Comparison of ENCODE assay signal across 34 cellular contexts in the genomic region with DNA sequence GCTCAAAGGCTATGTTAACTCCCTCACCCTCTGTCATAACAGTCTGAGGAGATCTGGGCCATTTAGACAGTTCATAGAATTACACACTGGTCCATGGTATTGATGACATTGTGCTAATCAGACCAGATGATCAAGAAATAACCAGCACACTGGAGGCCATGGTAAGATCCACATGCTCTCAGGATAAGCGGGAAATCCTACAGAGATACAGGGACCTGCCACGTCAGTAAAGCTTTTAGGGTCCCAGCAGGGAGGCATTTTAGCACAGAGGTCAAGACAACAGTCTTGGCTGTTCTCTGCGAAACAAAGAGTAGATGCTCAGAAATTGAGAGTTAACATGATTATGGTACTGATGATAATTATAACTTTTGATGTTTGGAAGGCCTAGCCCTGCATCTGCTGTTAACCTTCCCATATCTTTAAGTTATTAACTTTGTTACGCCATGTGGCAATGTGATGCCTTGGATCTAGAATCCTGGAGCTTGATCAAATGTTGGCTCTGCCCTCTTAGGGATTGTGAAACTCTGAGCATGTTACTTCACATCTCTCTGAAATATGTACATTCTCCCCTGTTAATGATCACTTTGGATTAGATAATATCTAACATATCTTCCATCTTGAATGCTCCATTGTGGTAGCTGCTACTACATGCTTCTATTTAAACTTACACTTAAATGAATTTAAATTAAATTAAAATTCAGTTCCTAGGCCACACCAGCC.
"Had no signal": no experiment of that assay in that cellular context is flagged by ENCODE, and none has a peak within 500 bp of the region (broad histone marks: within the 10 kb centered on the region; RNA-seq: fewer than 3 reads in every experiment).

No MANE protein-coding gene starts in this region.

- H3K27me3 ChIP-seq: breast epithelium, esophagus squamous epithelium, gastroesophageal sphincter, neural progenitor cell, right lobe of liver, vagina had no signal

- H3K27ac ChIP-seq: breast epithelium, epithelial cell of prostate, esophagus squamous epithelium, gastroesophageal sphincter, neural progenitor cell, right lobe of liver, vagina had no signal

- ATAC-seq: gastroesophageal sphincter; left cardiac atrium; naive thymus-derived CD8-positive, alpha-beta T cell; stimulated activated memory B cell treated with anti-CD40 and anti-IgM and Interleukin-4, amounts not matched to agents 10 μg/mL and 1 μg/mL and 100 μg/mL, for 72 hours; stimulated activated naive CD8-positive, alpha-beta T cell treated with anti-CD3 and anti-CD28 coated beads, Interleukin-15, amount 100 ng/mL, for 72 hours had no signal

- DNase-seq: activated CD4-positive, alpha-beta memory T cell treated with anti-CD3 and anti-CD28 coated beads, Interleukin-2, amount 10 ng/mL, durations not matched to agents 7 days and 5 days; activated CD4-positive, alpha-beta T cell treated with anti-CD3 and anti-CD28 coated beads, Interleukin-2, amount 10 ng/mL, durations not matched to agents 7 days and 5 days; activated CD4-positive, CD25-positive, alpha-beta regulatory T cell treated with anti-CD3 and anti-CD28 coated beads, Interleukin-2, amount 50 U/mL, for 72 hours; activated CD8-positive, alpha-beta memory T cell treated with anti-CD3 and anti-CD28 coated beads, Interleukin-2, amount 50 U/mL, for 48 hours; activated gamma-delta T cell; activated naive CD4-positive, alpha-beta T cell treated with anti-CD3 and anti-CD28 coated beads, Interleukin-2, amount 10 ng/mL, durations not matched to agents 7 days and 5 days; activated naive CD8-positive, alpha-beta T cell treated with anti-CD3 and anti-CD28 coated beads, Interleukin-2, amount 10 ng/mL, durations not matched to agents 7 days and 5 days; activated T-cell treated with anti-CD3 and anti-CD28 coated beads, Interleukin-2, amount 50 U/mL, for 24 hours; amygdala; esophagus squamous epithelium; hippocampal formation; left cardiac atrium; naive thymus-derived CD8-positive, alpha-beta T cell; posterior cingulate gyrus; right lobe of liver; stimulated activated CD4-positive, alpha-beta T cell treated with anti-CD3 and anti-CD28 coated beads, Interleukin-1b, Interleukin-23, amount 100 ng/mL, for 48 hours; stimulated activated CD4-positive, alpha-beta T cell treated with anti-CD3 and anti-CD28 coated beads, Interleukin-4, amount 100 ng/mL, for 4 hours; stimulated activated CD8-positive, alpha-beta memory T cell treated with anti-CD3 and anti-CD28 coated beads, Interleukin-4, amount 100 ng/mL, for 48 hours; stimulated activated naive CD8-positive, alpha-beta T cell treated with anti-CD3 and anti-CD28 coated beads, Interleukin-15, amount 100 ng/mL, for 72 hours; substantia nigra; SW 1271; T-helper 9 cell had no signal

- H3K9me3 Mint-ChIP-seq: central memory CD8-positive, alpha-beta T cell; type B pancreatic cell had no signal

- H3K4me3 Mint-ChIP-seq: activated CD4-positive, alpha-beta memory T cell treated with anti-CD3 and anti-CD28 coated beads, Interleukin-2, amount 10 ng/mL, durations not matched to agents 7 days and 5 days; activated CD4-positive, alpha-beta T cell treated with anti-CD3 and anti-CD28 coated beads, Interleukin-2, amount 10 ng/mL, durations not matched to agents 7 days and 5 days; activated naive CD4-positive, alpha-beta T cell treated with anti-CD3 and anti-CD28 coated beads, Interleukin-2, amount 10 ng/mL, durations not matched to agents 7 days and 5 days; activated naive CD8-positive, alpha-beta T cell treated with anti-CD3 and anti-CD28 coated beads, Interleukin-2, amount 10 ng/mL, durations not matched to agents 7 days and 5 days; activated T-cell treated with anti-CD3 and anti-CD28 coated beads, Interleukin-2, amount 50 U/mL, for 24 hours; central memory CD8-positive, alpha-beta T cell; dendritic cell treated with granulocyte-macrophage colony-stimulating factor and Interleukin-4, amounts not matched to agents 40 ng/mL and 50 ng/mL, for 4 days; memory B cell; naive thymus-derived CD8-positive, alpha-beta T cell; neural progenitor cell; stimulated activated memory B cell treated with anti-CD40 and anti-IgM and Interleukin-4, amounts not matched to agents 10 μg/mL and 1 μg/mL and 100 μg/mL, for 72 hours; stimulated activated naive CD8-positive, alpha-beta T cell treated with anti-CD3 and anti-CD28 coated beads, Interleukin-15, amount 100 ng/mL, for 72 hours; T-helper 1 cell treated with Interleukin-12 subunit alpha and Interleukin-12 subunit beta and Interleukin-4 antibody, amounts not matched to agents 30 μg/mL and 1 μg/mL, for 36 hours; type B pancreatic cell had no signal

- H3K9me3 ChIP-seq: breast epithelium, esophagus squamous epithelium, gastroesophageal sphincter, right lobe of liver, vagina had no signal

- H3K36me3 ChIP-seq: breast epithelium, esophagus squamous epithelium, gastroesophageal sphincter, neural progenitor cell, right lobe of liver, vagina had no signal

- H3K27ac Mint-ChIP-seq: activated CD4-positive, alpha-beta memory T cell treated with anti-CD3 and anti-CD28 coated beads, Interleukin-2, amount 10 ng/mL, durations not matched to agents 7 days and 5 days; activated CD4-positive, alpha-beta T cell treated with anti-CD3 and anti-CD28 coated beads, Interleukin-2, amount 10 ng/mL, durations not matched to agents 7 days and 5 days; activated naive CD4-positive, alpha-beta T cell treated with anti-CD3 and anti-CD28 coated beads, Interleukin-2, amount 10 ng/mL, durations not matched to agents 7 days and 5 days; activated naive CD8-positive, alpha-beta T cell treated with anti-CD3 and anti-CD28 coated beads, Interleukin-2, amount 10 ng/mL, durations not matched to agents 7 days and 5 days; activated T-cell treated with anti-CD3 and anti-CD28 coated beads, Interleukin-2, amount 50 U/mL, for 24 hours; dendritic cell treated with granulocyte-macrophage colony-stimulating factor and Interleukin-4, amounts not matched to agents 40 ng/mL and 50 ng/mL, for 4 days; memory B cell; naive thymus-derived CD8-positive, alpha-beta T cell; neural progenitor cell; stimulated activated memory B cell treated with anti-CD40 and anti-IgM and Interleukin-4, amounts not matched to agents 10 μg/mL and 1 μg/mL and 100 μg/mL, for 72 hours; stimulated activated naive CD8-positive, alpha-beta T cell treated with anti-CD3 and anti-CD28 coated beads, Interleukin-15, amount 100 ng/mL, for 72 hours; T-helper 1 cell treated with Interleukin-12 subunit alpha and Interleukin-12 subunit beta and Interleukin-4 antibody, amounts not matched to agents 30 μg/mL and 1 μg/mL, for 36 hours; type B pancreatic cell had no signal

- H3K4me3 ChIP-seq: breast epithelium, esophagus squamous epithelium, gastroesophageal sphincter, neural progenitor cell, right lobe of liver, smooth muscle cell, vagina had no signal

- H3K27me3 Mint-ChIP-seq: activated CD4-positive, alpha-beta memory T cell treated with anti-CD3 and anti-CD28 coated beads, Interleukin-2, amount 10 ng/mL, durations not matched to agents 7 days and 5 days; activated CD4-positive, alpha-beta T cell treated with anti-CD3 and anti-CD28 coated beads, Interleukin-2, amount 10 ng/mL, durations not matched to agents 7 days and 5 days; activated naive CD4-positive, alpha-beta T cell treated with anti-CD3 and anti-CD28 coated beads, Interleukin-2, amount 10 ng/mL, durations not matched to agents 7 days and 5 days; activated naive CD8-positive, alpha-beta T cell treated with anti-CD3 and anti-CD28 coated beads, Interleukin-2, amount 10 ng/mL, durations not matched to agents 7 days and 5 days; activated T-cell treated with anti-CD3 and anti-CD28 coated beads, Interleukin-2, amount 50 U/mL, for 24 hours; central memory CD8-positive, alpha-beta T cell; dendritic cell treated with granulocyte-macrophage colony-stimulating factor and Interleukin-4, amounts not matched to agents 40 ng/mL and 50 ng/mL, for 4 days; memory B cell; stimulated activated memory B cell treated with anti-CD40 and anti-IgM and Interleukin-4, amounts not matched to agents 10 μg/mL and 1 μg/mL and 100 μg/mL, for 72 hours; stimulated activated naive CD8-positive, alpha-beta T cell treated with anti-CD3 and anti-CD28 coated beads, Interleukin-15, amount 100 ng/mL, for 72 hours had no signal

- H3K4me1 ChIP-seq: breast epithelium, esophagus squamous epithelium, gastroesophageal sphincter, right lobe of liver, vagina had no signal

- H3K36me3 Mint-ChIP-seq: activated naive CD4-positive, alpha-beta T cell treated with anti-CD3 and anti-CD28 coated beads, Interleukin-2, amount 10 ng/mL, durations not matched to agents 7 days and 5 days; activated naive CD8-positive, alpha-beta T cell treated with anti-CD3 and anti-CD28 coated beads, Interleukin-2, amount 10 ng/mL, durations not matched to agents 7 days and 5 days; memory B cell; neural progenitor cell; stimulated activated memory B cell treated with anti-CD40 and anti-IgM and Interleukin-4, amounts not matched to agents 10 μg/mL and 1 μg/mL and 100 μg/mL, for 72 hours; type B pancreatic cell had no signal

- H3K4me1 Mint-ChIP-seq: activated CD4-positive, alpha-beta memory T cell treated with anti-CD3 and anti-CD28 coated beads, Interleukin-2, amount 10 ng/mL, durations not matched to agents 7 days and 5 days; activated CD4-positive, alpha-beta T cell treated with anti-CD3 and anti-CD28 coated beads, Interleukin-2, amount 10 ng/mL, durations not matched to agents 7 days and 5 days; activated naive CD4-positive, alpha-beta T cell treated with anti-CD3 and anti-CD28 coated beads, Interleukin-2, amount 10 ng/mL, durations not matched to agents 7 days and 5 days; activated naive CD8-positive, alpha-beta T cell treated with anti-CD3 and anti-CD28 coated beads, Interleukin-2, amount 10 ng/mL, durations not matched to agents 7 days and 5 days; central memory CD8-positive, alpha-beta T cell; memory B cell; naive thymus-derived CD8-positive, alpha-beta T cell; stimulated activated memory B cell treated with anti-CD40 and anti-IgM and Interleukin-4, amounts not matched to agents 10 μg/mL and 1 μg/mL and 100 μg/mL, for 72 hours; stimulated activated naive CD8-positive, alpha-beta T cell treated with anti-CD3 and anti-CD28 coated beads, Interleukin-15, amount 100 ng/mL, for 72 hours had no signal
